ENCODE assay signal across 24 cellular contexts in the genomic region with DNA sequence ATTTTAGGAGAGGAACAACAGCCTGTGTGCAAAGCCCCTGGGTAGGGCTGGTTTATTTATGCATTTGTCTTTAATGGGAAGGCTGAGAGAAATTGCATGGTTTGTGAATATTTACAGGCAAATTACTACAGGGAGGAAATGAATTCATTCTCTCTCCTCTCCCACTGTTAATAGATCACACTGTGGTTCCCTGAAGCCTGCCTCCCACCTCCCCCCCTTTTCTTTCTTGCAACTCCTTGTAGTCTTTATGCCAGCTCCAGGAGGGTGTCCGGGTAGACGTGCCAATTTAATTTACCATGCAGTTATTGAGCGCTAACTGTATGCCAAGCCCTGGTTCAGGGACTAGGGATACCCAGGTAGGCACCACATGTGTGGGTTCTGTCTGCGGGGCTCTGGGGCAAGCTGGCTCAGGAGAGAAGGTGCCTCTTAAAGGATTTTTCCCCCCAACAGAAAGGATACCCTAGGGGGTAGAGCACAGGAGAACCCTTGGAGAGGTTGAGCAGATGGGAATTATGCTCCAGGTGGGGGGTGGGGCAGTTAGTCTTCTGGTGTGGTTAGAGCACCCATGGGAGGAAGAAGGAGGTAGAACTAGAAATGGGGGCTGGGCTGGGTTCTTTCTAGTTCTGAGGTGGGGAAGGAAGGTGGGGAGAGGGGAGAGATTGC. TPM values are rescaled to one million over a fixed set of nuclear protein-coding genes. Genes with fewer than 3 reads are reported as not detected.
DNase-seq lines count a peak whose midpoint lies in the region; TF ChIP-seq lines count a peak whose summit lies in the region.
"Had no signal": no experiment of that assay in that cellular context is flagged by ENCODE, and none has a peak within 500 bp of the region (broad histone marks: within the 10 kb centered on the region; RNA-seq: fewer than 3 reads in every experiment).

No MANE protein-coding gene starts in this region.

- H3K27ac Mint-ChIP-seq in neural crest cell (ENCODE audit: unreplicated experiment) (peak overlapping the region; percentile 67), type B pancreatic cell (no peak overlapping the region)
- H3K27ac Mint-ChIP-seq: activated naive CD8-positive, alpha-beta T cell; activated T-helper 2 cell treated with anti-CD3 and anti-CD28 coated beads, Interferon-gamma antibody, Interleukin-2, Interleukin-4, amounts not matched to agents 10 μg/mL and 5 μg/mL and 100 μg/mL, durations not matched to agents 14 hours and 24 hours and 36 hours; natural killer cell; WTC11 had no signal

- TF ChIP-seq CTCF in coronary artery (IDR thresholded peaks at IDR 0.05) = no peak
- no peak for TF ChIP-seq CTCF in neural crest cell (conservative IDR thresholded peaks at IDR 0.05)
- TF ChIP-seq CTCF in SK-N-SH (IDR thresholded peaks at IDR 0.05) = no peak
- TF ChIP-seq CTCF in type B pancreatic cell (conservative IDR thresholded peaks at IDR 0.05) = no peak

- H3K9me3 ChIP-seq in BLaER1 (no peaks in the 10 kb centered on the region), SK-N-SH (no peaks in the 10 kb centered on the region)
- H3K9me3 ChIP-seq: heart left ventricle, pancreas, right lobe of liver had no signal

- no peaks in the 10 kb centered on the region for H3K9me2 ChIP-seq in SK-N-SH

- H3K27me3 Mint-ChIP-seq in neural crest cell (ENCODE audit: low read depth) (no peaks in the 10 kb centered on the region), type B pancreatic cell (no peaks in the 10 kb centered on the region)
- H3K27me3 Mint-ChIP-seq: activated naive CD8-positive, alpha-beta T cell; central memory CD8-positive, alpha-beta T cell had no signal

- H3K4me2 ChIP-seq in BLaER1 = peak overlapping the region; percentile 49
- no peak overlapping the region for H3K4me2 ChIP-seq in SK-N-SH

- H3K4me3 ChIP-seq in BLaER1 (no peak overlapping the region), coronary artery (no peak overlapping the region), SK-N-SH (ENCODE audit: low read depth in 2 of 2, low read length in 1 of 2) (no peak overlapping the region)
- H3K4me3 ChIP-seq: heart left ventricle, pancreas, right lobe of liver had no signal

- no peaks in the 10 kb centered on the region for H3K36me3 ChIP-seq in BLaER1
- H3K36me3 ChIP-seq in SK-N-SH (replicated peaks in 1 of 2; ENCODE audit: control insufficient read depth in 1 of 2, insufficient read depth in 2 of 2, low read length in 1 of 2) = no peaks in the 10 kb centered on the region
- H3K36me3 ChIP-seq: heart left ventricle, pancreas, right lobe of liver had no signal

- no peak overlapping the region for H3K9ac ChIP-seq in BLaER1
- H3K9ac ChIP-seq in SK-N-SH = no peak overlapping the region

- H3K4me1 Mint-ChIP-seq in neural crest cell = peaks cover 67% of the 10 kb centered on the region
- H3K4me1 Mint-ChIP-seq in type B pancreatic cell (ENCODE audit: unreplicated experiment) = peaks cover 55% of the 10 kb centered on the region
- H3K4me1 Mint-ChIP-seq: natural killer cell had no signal

- no peak overlapping the region for H2AFZ ChIP-seq in SK-N-SH (ENCODE audit: low read depth)

- H3K27ac ChIP-seq in BLaER1 (no peak overlapping the region), coronary artery (no peak overlapping the region), SK-N-SH (ENCODE audit: low read depth in 2 of 2, low read length in 1 of 2) (peak overlapping the region in 1 of 2 experiments; percentile 99; a peak in 2 of 4 replicates)
- H3K27ac ChIP-seq: pancreas, right lobe of liver had no signal

- no peaks in the 10 kb centered on the region for H3K79me2 ChIP-seq in SK-N-SH (ENCODE audit: insufficient read depth)

- H3K4me3 Mint-ChIP-seq in neural crest cell (no peak overlapping the region), type B pancreatic cell (no peak overlapping the region)
- H3K4me3 Mint-ChIP-seq: activated naive CD8-positive, alpha-beta T cell; central memory CD8-positive, alpha-beta T cell; natural killer cell; WTC11 had no signal

- POLR2A ChIA-PET in SK-N-SH (lab: Yijun Ruan, JAX) = interaction anchor here (0.6 to 4.5 kb wide), 2 partner anchors 23 to 42 kb away, joined by 4 to 43 read pairs; no protein-coding TSS in a partner anchor

- TF ChIP-seq RAD21 in SK-N-SH (IDR thresholded peaks at IDR 0.05; ENCODE audit: low read length) = no peak

- peak; percentile 89 for DNase-seq in NCI-H2171 treated with DMSO at 0.1 percent for 48 hours (lab: John Stamatoyannopoulos, UW)
- DNase-seq in coronary artery (ENCODE audit: low spot score) = peak; percentile 40
- DNase-seq in neural crest cell (ENCODE audit: low read depth, low spot score) = no peak
- no peak for DNase-seq in SK-N-SH
- DNase-seq in Ammon's horn (ENCODE audit: low spot score) = no peak
- no peak for DNase-seq in type B pancreatic cell (ENCODE audit: extremely low spot score, unreplicated experiment)
- DNase-seq: activated CD4-positive, alpha-beta T cell treated with anti-CD3 and anti-CD28 coated beads, Interleukin-2, amount 50 U/mL, for 4 hours; activated CD8-positive, alpha-beta memory T cell treated with anti-CD3 and anti-CD28 coated beads, Interleukin-2, amount 50 U/mL, for 4 hours; HCEC 1CT; heart left ventricle; natural killer cell; NCI-H1092; NCI-H1930; NCI-H226; pancreas; stimulated activated CD4-positive, alpha-beta T cell treated with anti-CD3 and anti-CD28 coated beads, Interleukin-15, amount 100 ng/mL, for 24 hours; T1000 had no signal

- no peaks in the 10 kb centered on the region for H3K27me3 ChIP-seq in BLaER1
- H3K27me3 ChIP-seq in SK-N-SH (ENCODE audit: insufficient read depth) = no peaks in the 10 kb centered on the region; the same call in 1 of the 2 replicates
- H3K27me3 ChIP-seq: heart left ventricle, pancreas, right lobe of liver had no signal

- H3K4me1 ChIP-seq in BLaER1 (peaks cover 51% of the 10 kb centered on the region), SK-N-SH (ENCODE audit: control insufficient read depth in 1 of 2, insufficient read depth in 2 of 2, low read depth in 1 of 2, low read length in 1 of 2) (peaks cover 21 to 80% of the 10 kb centered on the region in 2 experiments; a peak in 3 of 4 replicates)
- H3K4me1 ChIP-seq: pancreas, right lobe of liver had no signal

- H3K36me3 Mint-ChIP-seq in neural crest cell (ENCODE audit: low read depth) (peaks cover 6% of the 10 kb centered on the region), type B pancreatic cell (peaks cover 14% of the 10 kb centered on the region)
- H3K36me3 Mint-ChIP-seq: activated naive CD8-positive, alpha-beta T cell; natural killer cell; WTC11 had no signal

- TF ChIP-seq EP300 in SK-N-SH (IDR thresholded peaks at IDR 0.05; ENCODE audit: borderline replicate concordance in 1 of 2, low read depth in 1 of 2, low read length in 1 of 2) = no peak

- H3K9me3 Mint-ChIP-seq in neural crest cell (no peaks in the 10 kb centered on the region), type B pancreatic cell (no peaks in the 10 kb centered on the region)
- H3K9me3 Mint-ChIP-seq: activated T-helper 2 cell treated with anti-CD3 and anti-CD28 coated beads, Interferon-gamma antibody, Interleukin-2, Interleukin-4, amounts not matched to agents 10 μg/mL and 5 μg/mL and 100 μg/mL, durations not matched to agents 14 hours and 24 hours and 36 hours; central memory CD8-positive, alpha-beta T cell; natural killer cell; WTC11 had no signal

- WGBS in SK-N-SH (ENCODE audit: low lambda C conversion rate) = 68% methylated on average over 4 of the region's 4 CpGs

- H4K20me1 ChIP-seq in BLaER1 (no peaks in the 10 kb centered on the region), SK-N-SH (ENCODE audit: insufficient read depth) (no peaks in the 10 kb centered on the region)

- CTCF ChIA-PET in SK-N-SH (lab: Yijun Ruan, JAX) = interaction anchor here (0.7 to 7.0 kb wide), 9 partner anchors 14 to 160 kb away, joined by 3 to 101 read pairs (median 14); no protein-coding TSS in a partner anchor

- no peaks in the 10 kb centered on the region for H3F3A ChIP-seq in SK-N-SH (replicated peaks; ENCODE audit: insufficient read depth)

TF ChIP-seq in SK-N-SH, 30 proteins besides CTCF, POLR2A, EP300 and RAD21 (continues in another document):
- TF ChIP-seq MEF2A (IDR thresholded peaks at IDR 0.05; ENCODE audit: borderline replicate concordance, low read depth) = no peak
- no peak for TF ChIP-seq RFX5 (IDR thresholded peaks at IDR 0.05; ENCODE audit: low read length)
- TF ChIP-seq TCF12 (IDR thresholded peaks at IDR 0.05) = no peak
- TF ChIP-seq SMC3 (IDR thresholded peaks at IDR 0.05; ENCODE audit: low read depth, low read length) = no peak
- TF ChIP-seq POLR2AphosphoS5 (IDR thresholded peaks at IDR 0.05; ENCODE audit: low read depth, low read length) = no peak
- TF ChIP-seq, protein P1, sequence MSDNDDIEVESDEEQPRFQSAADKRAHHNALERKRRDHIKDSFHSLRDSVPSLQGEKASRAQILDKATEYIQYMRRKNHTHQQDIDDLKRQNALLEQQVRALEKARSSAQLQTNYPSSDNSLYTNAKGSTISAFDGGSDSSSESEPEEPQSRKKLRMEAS (IDR thresholded peaks at IDR 0.05; ENCODE audit: low read depth) = no peak
- TF ChIP-seq JUND (IDR thresholded peaks at IDR 0.05) = no peak
- TF ChIP-seq FOSL2 (IDR thresholded peaks at IDR 0.05; ENCODE audit: borderline replicate concordance, low read depth) = no peak
- TF ChIP-seq, protein P2, sequence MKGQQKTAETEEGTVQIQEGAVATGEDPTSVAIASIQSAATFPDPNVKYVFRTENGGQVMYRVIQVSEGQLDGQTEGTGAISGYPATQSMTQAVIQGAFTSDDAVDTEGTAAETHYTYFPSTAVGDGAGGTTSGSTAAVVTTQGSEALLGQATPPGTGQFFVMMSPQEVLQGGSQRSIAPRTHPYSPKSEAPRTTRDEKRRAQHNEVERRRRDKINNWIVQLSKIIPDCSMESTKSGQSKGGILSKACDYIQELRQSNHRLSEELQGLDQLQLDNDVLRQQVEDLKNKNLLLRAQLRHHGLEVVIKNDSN (IDR thresholded peaks at IDR 0.05; ENCODE audit: borderline replicate concordance, low read depth) = no peak
- no peak for TF ChIP-seq FOXM1 (IDR thresholded peaks at IDR 0.05; ENCODE audit: low read depth)
- TF ChIP-seq NFIC (IDR thresholded peaks at IDR 0.05; ENCODE audit: borderline replicate concordance) = no peak
- TF ChIP-seq MXI1 (IDR thresholded peaks at IDR 0.05; ENCODE audit: low read depth, low read length) = no peak
- TF ChIP-seq GATA2 (CRISPR knock-in tag; IDR thresholded peaks at IDR 0.05) = no peak
- no peak for TF ChIP-seq TEAD4 (IDR thresholded peaks at IDR 0.05; ENCODE audit: borderline replicate concordance, insufficient read depth)

RNA-seq across cellular contexts. Expression of a gene that starts 50.9 kb away (rescaled TPM):
- total RNA-seq in neural crest cell (116 and 125 TPM in 2 replicates), type B pancreatic cell (ENCODE audit: low replicate concordance) (29.0 and 52.8 TPM in 2 replicates)
- 0.72 and 1.3 TPM in 2 replicates for polyA plus RNA-seq in SK-N-SH (2012; rRNA removed)
- 0.91 and 1.8 TPM in 2 replicates for polyA plus RNA-seq in SK-N-SH (2012; cell fraction: cytosol; rRNA removed)
- 0.81 and 1.2 TPM in 2 replicates for polyA plus RNA-seq in SK-N-SH (2012; cell fraction: nucleus; rRNA removed)
- total RNA-seq: HepG2 had no signal
- polyA plus RNA-seq: HepG2 had no signal

Comparison
In these comparisons a context has a peak if more than half of its experiments do, and no peak if none do; other contexts are left out.
1. DNase-seq: peak in NCI-H2171 treated with DMSO at 0.1 percent for 48 hours (single experiment) and coronary artery (single experiment); none in neural crest cell (single experiment), SK-N-SH (single experiment), Ammon's horn (single experiment) and type B pancreatic cell (single experiment).